ENCODE assay signal across 8 cellular contexts in genomic region chr17:45622295-45622694, GRCh38.
DNase-seq lines count a peak whose midpoint lies in the region; ATAC-seq, FAIRE-seq and TF ChIP-seq lines count a peak whose summit lies in the region.
"Not testable (repeated sequence)": the region's sequence is repeated elsewhere in the genome, so short reads cannot be mapped to it uniquely, and the experiment has no call there.

No MANE protein-coding gene starts in this region.

- not testable (repeated sequence) for DNase-seq in Caco-2; PC-3; activated CD4-positive, alpha-beta T cell treated with anti-CD3 and anti-CD28 coated beads for 36 hours; keratinocyte (ENCODE audit: low read depth, low spot score); nephron progenitor cell; stimulated activated naive CD8-positive, alpha-beta T cell treated with anti-CD3 and anti-CD28 coated beads, Interleukin-15, Interleukin-2, amounts not matched to agents 100 U/mL and 50 U/mL, for 24 hours

- H2AFZ ChIP-seq in PC-3 (ENCODE audit: low read length); keratinocyte (ENCODE audit: control insufficient read depth, low read length): not testable (repeated sequence)

- not testable (repeated sequence) for H3K27me3 Mint-ChIP-seq in Caco-2 (ENCODE audit: insufficient read depth, unreplicated experiment); activated CD4-positive, alpha-beta T cell treated with anti-CD3 and anti-CD28 coated beads for 36 hours; activated T-helper 17 cell treated with anti-CD3 and anti-CD28 coated beads, Interleukin-2, amount 50 U/mL, for 72 hours; brain; nephron progenitor cell (ENCODE audit: low read depth, poor library complexity)

- H4K20me1 ChIP-seq in PC-3 (ENCODE audit: low read length); keratinocyte (ENCODE audit: control insufficient read depth, extremely low read depth, insufficient read depth, low read length): not testable (repeated sequence)

- not testable (repeated sequence) for H3K4me1 Mint-ChIP-seq in Caco-2 (ENCODE audit: low read depth, unreplicated experiment); activated CD4-positive, alpha-beta T cell treated with anti-CD3 and anti-CD28 coated beads for 36 hours; activated T-helper 17 cell treated with anti-CD3 and anti-CD28 coated beads, Interleukin-2, amount 50 U/mL, for 72 hours; brain; nephron progenitor cell

- not testable (repeated sequence) for H3K4me3 ChIP-seq in Caco-2 (ENCODE audit: low read depth, low read length); PC-3 (ENCODE audit: low read length); keratinocyte (ENCODE audit: control insufficient read depth in 2 of 3, extremely low read depth in 1 of 3, insufficient read depth in 2 of 3, low read depth in 1 of 3, low read length in 3 of 3)

- H3K4me1 ChIP-seq in Caco-2; PC-3 (ENCODE audit: insufficient read depth, low read length); keratinocyte (ENCODE audit: control insufficient read depth, extremely low read depth, insufficient read depth, low read length): not testable (repeated sequence)

- CTCF ChIA-PET in Caco-2 (lab: Charles Lee); PC-3 (lab: Charles Lee); activated CD4-positive, alpha-beta T cell treated with anti-CD3 and anti-CD28 coated beads for 36 hours (lab: Charles Lee): not testable (repeated sequence)

- peak overlapping the region; percentile 73 for H3K4me2 ChIP-seq in PC-3 (ENCODE audit: low read length)
- not testable (repeated sequence) for H3K4me2 ChIP-seq in keratinocyte (ENCODE audit: control insufficient read depth, extremely low read depth, insufficient read depth, low read depth, low read length)

- FAIRE-seq in keratinocyte (lab: Jason Lieb, UNC), result peak; percentile 55

- not testable (repeated sequence) for BruUV-seq in Caco-2 (replicated peaks; lab: Mats Ljungman, UMichigan); PC-3 (replicated peaks; lab: Mats Ljungman, UMichigan)

- not testable (repeated sequence) for H3K36me3 ChIP-seq in Caco-2 (ENCODE audit: control insufficient read depth, insufficient read depth, low read length); PC-3 (ENCODE audit: low read depth, low read length); keratinocyte (ENCODE audit: control insufficient read depth in 2 of 2, extremely low read depth in 1 of 2, insufficient read depth in 2 of 2, low read length in 2 of 2)

- H3F3A ChIP-seq in PC-3 (ENCODE audit: low read length, unreplicated experiment), result not testable (repeated sequence)

- H3K27me3 ChIP-seq in Caco-2 (replicated peaks; ENCODE audit: control insufficient read depth, insufficient read depth, low read length); PC-3 (ENCODE audit: low read length); keratinocyte (ENCODE audit: control insufficient read depth, extremely low read depth, insufficient read depth, low read length): not testable (repeated sequence)

- dilution Hi-C loops in keratinocyte (cut with MboI; ENCODE audit: extremely low pct_ligation_motif_present, low sequenced_read_pairs), result not testable (repeated sequence)

- H3K9me3 Mint-ChIP-seq in Caco-2 (ENCODE audit: unreplicated experiment); activated CD4-positive, alpha-beta T cell treated with anti-CD3 and anti-CD28 coated beads for 36 hours (ENCODE audit: low read depth); activated T-helper 17 cell treated with anti-CD3 and anti-CD28 coated beads, Interleukin-2, amount 50 U/mL, for 72 hours; brain; nephron progenitor cell: not testable (repeated sequence)

- peak; percentile 38 for ATAC-seq in PC-3
- ATAC-seq in activated CD4-positive, alpha-beta T cell treated with anti-CD3 and anti-CD28 coated beads for 36 hours, result peak; percentile 16
- peak; percentile 60 for ATAC-seq in activated T-helper 17 cell treated with anti-CD3 and anti-CD28 coated beads, Interleukin-2, amount 50 U/mL, for 72 hours (replicated peaks)
- ATAC-seq in stimulated activated naive CD8-positive, alpha-beta T cell treated with anti-CD3 and anti-CD28 coated beads, Interleukin-15, Interleukin-2, amounts not matched to agents 100 U/mL and 50 U/mL, for 24 hours, result peak; percentile 15

- H3K27ac Mint-ChIP-seq in Caco-2 (ENCODE audit: unreplicated experiment); activated CD4-positive, alpha-beta T cell treated with anti-CD3 and anti-CD28 coated beads for 36 hours; activated T-helper 17 cell treated with anti-CD3 and anti-CD28 coated beads, Interleukin-2, amount 50 U/mL, for 72 hours; brain; nephron progenitor cell: not testable (repeated sequence)

- not testable (repeated sequence) for H3K79me2 ChIP-seq in PC-3 (ENCODE audit: low read length); keratinocyte (ENCODE audit: control insufficient read depth, insufficient read depth, low read length)

- H3K9me1 ChIP-seq in keratinocyte (ENCODE audit: control insufficient read depth, extremely low read depth, insufficient read depth, low read length), result not testable (repeated sequence)

- not testable (repeated sequence) for H3K27ac ChIP-seq in PC-3 (ENCODE audit: low read length); keratinocyte (ENCODE audit: control insufficient read depth, insufficient read depth, low read length)

- H3K9me2 ChIP-seq in PC-3 (replicated peaks; ENCODE audit: low read length), result not testable (repeated sequence)

- not testable (repeated sequence) for H3K36me3 Mint-ChIP-seq in Caco-2 (ENCODE audit: insufficient read depth, unreplicated experiment); activated CD4-positive, alpha-beta T cell treated with anti-CD3 and anti-CD28 coated beads for 36 hours (ENCODE audit: low read depth)
- peaks cover 29% of the 10 kb centered on the region for H3K36me3 Mint-ChIP-seq in activated T-helper 17 cell treated with anti-CD3 and anti-CD28 coated beads, Interleukin-2, amount 50 U/mL, for 72 hours (ENCODE audit: low read depth)
- peaks cover 21% of the 10 kb centered on the region for H3K36me3 Mint-ChIP-seq in brain
- peaks cover 26% of the 10 kb centered on the region for H3K36me3 Mint-ChIP-seq in nephron progenitor cell (ENCODE audit: low read depth)

- not testable (repeated sequence) for H3K9ac ChIP-seq in PC-3 (ENCODE audit: low read length); keratinocyte (ENCODE audit: control insufficient read depth, extremely low read depth, insufficient read depth, low read length)

- H3K4me3 Mint-ChIP-seq in Caco-2 (ENCODE audit: unreplicated experiment) (peak overlapping the region; percentile 16), brain (peak overlapping the region in 3 of 5 experiments; percentile 66 to 74 (median 70)), nephron progenitor cell (peak overlapping the region; percentile 75)
- H3K4me3 Mint-ChIP-seq in activated CD4-positive, alpha-beta T cell treated with anti-CD3 and anti-CD28 coated beads for 36 hours, result not testable (repeated sequence)
- H3K4me3 Mint-ChIP-seq in activated T-helper 17 cell treated with anti-CD3 and anti-CD28 coated beads, Interleukin-2, amount 50 U/mL, for 72 hours, result peak overlapping the region; percentile 66

- POLR2A ChIA-PET in Caco-2 (lab: Charles Lee); PC-3 (lab: Charles Lee; ENCODE audit: unreplicated experiment); activated CD4-positive, alpha-beta T cell treated with anti-CD3 and anti-CD28 coated beads for 36 hours (lab: Charles Lee): not testable (repeated sequence)

- not testable (repeated sequence) for H3K9me3 ChIP-seq in Caco-2; PC-3 (ENCODE audit: low read length); keratinocyte (ENCODE audit: control insufficient read depth, low read depth, low read length)

- TF ChIP-seq CTCF in Caco-2 (IDR thresholded peaks at IDR 0.05; ENCODE audit: insufficient read depth in 1 of 2, low read depth in 1 of 2, low read length in 1 of 2, severe bottlenecking in 1 of 2, unreplicated experiment in 1 of 2); PC-3 (conservative IDR thresholded peaks at IDR 0.05; ENCODE audit: low read depth, low read length); brain (conservative IDR thresholded peaks at IDR 0.05); keratinocyte (optimal IDR thresholded peaks at IDR 0.05 in 1 of 3, IDR thresholded peaks at IDR 0.05 in 1 of 3, conservative IDR thresholded peaks at IDR 0.05 in 1 of 3; ENCODE audit: extremely low read depth in 1 of 3, insufficient read depth in 2 of 3, low read length in 3 of 3); nephron progenitor cell (IDR thresholded peaks at IDR 0.05): not testable (repeated sequence)

- intact Hi-C loops in Caco-2 (cut with micrococcal nuclease; ENCODE audit: unreplicated experiment); PC-3 (cut with micrococcal nuclease); activated CD4-positive, alpha-beta T cell treated with anti-CD3 and anti-CD28 coated beads for 36 hours (cut with DNase I, micrococcal nuclease): not testable (repeated sequence)
